In genomic region chr15:45205192-45205591, GRCh38 we compare ENCODE assay signal across 8 cellular contexts. TPM values are rescaled to one million over a fixed set of nuclear protein-coding genes. Genes with fewer than 3 reads are reported as not detected.
DNase-seq lines count a peak whose midpoint lies in the region; ATAC-seq and TF ChIP-seq lines count a peak whose summit lies in the region.

No MANE protein-coding gene starts in this region.

- peaks cover 7% of the 10 kb centered on the region for H3K4me1 ChIP-seq in OCI-LY1 (ENCODE audit: insufficient read depth, low read length, severe bottlenecking)

- no peaks in the 10 kb centered on the region for H3K9me3 Mint-ChIP-seq in activated T-cell treated with anti-CD3 and anti-CD28 coated beads, Interleukin-2, amount 50 U/mL, for 72 hours

- DNase-seq in DMS53 treated with DMSO at 0.1 percent for 48 hours (lab: John Stamatoyannopoulos, UW; ENCODE audit: unreplicated experiment) (peak; percentile 62), HS-27A (ENCODE audit: low read depth) (peak; percentile 24), foreskin fibroblast (peak; percentile 50 to 85), retina (peak; percentile 50)
- peak; percentile 78 to 83 for DNase-seq in activated T-cell treated with anti-CD3 and anti-CD28 coated beads, Interleukin-2, amount 50 U/mL, for 72 hours

- no peaks in the 10 kb centered on the region for H3K36me3 ChIP-seq in OCI-LY1 (ENCODE audit: insufficient read depth, low read length)

- H3K79me2 ChIP-seq in OCI-LY1 (ENCODE audit: insufficient read depth, low read length) = no peaks in the 10 kb centered on the region

- H3K27ac ChIP-seq in OCI-LY1 (ENCODE audit: low read depth, low read length, poor library complexity, severe bottlenecking) = no peak overlapping the region

- H3K4me3 Mint-ChIP-seq in activated T-cell treated with anti-CD3 and anti-CD28 coated beads, Interleukin-2, amount 50 U/mL, for 72 hours = no peak overlapping the region

- TF ChIP-seq CTCF in OCI-LY1 (IDR thresholded peaks at IDR 0.05; ENCODE audit: low read length) (peak; percentile 89), foreskin fibroblast (IDR thresholded peaks at IDR 0.05; ENCODE audit: low read depth, low read length) (peak; percentile 78)

- H3K27me3 ChIP-seq in OCI-LY1 (ENCODE audit: insufficient read depth, low read length) = no peaks in the 10 kb centered on the region

- H3K4me1 Mint-ChIP-seq in activated T-cell treated with anti-CD3 and anti-CD28 coated beads, Interleukin-2, amount 50 U/mL, for 72 hours (ENCODE audit: low read depth) = peaks cover 9% of the 10 kb centered on the region

- no peak overlapping the region for H3K4me3 ChIP-seq in OCI-LY1 (ENCODE audit: low read depth, low read length, poor library complexity, severe bottlenecking)
- no peak overlapping the region for H3K4me3 ChIP-seq in foreskin fibroblast (ENCODE audit: low read depth in 1 of 2, low read length in 2 of 2)

- ATAC-seq in activated T-cell treated with anti-CD3 and anti-CD28 coated beads, Interleukin-2, amount 50 U/mL, for 72 hours (replicated peaks in 1 of 2) = peak; percentile 52
- ATAC-seq in GM21529 (IDR thresholded peaks at IDR 0.05; ENCODE audit: unreplicated experiment) (no peak), GM19395 (IDR thresholded peaks at IDR 0.05; ENCODE audit: unreplicated experiment) (no peak)

- no peaks in the 10 kb centered on the region for H3K9me3 ChIP-seq in OCI-LY1 (ENCODE audit: low read length)

- no peaks in the 10 kb centered on the region for H4K20me1 ChIP-seq in OCI-LY1 (ENCODE audit: insufficient read depth, low read length)

- H3K36me3 Mint-ChIP-seq in activated T-cell treated with anti-CD3 and anti-CD28 coated beads, Interleukin-2, amount 50 U/mL, for 72 hours (ENCODE audit: insufficient read depth in 2 of 2) = no peaks in the 10 kb centered on the region

- H3K9me2 ChIP-seq in OCI-LY1 (ENCODE audit: low read depth, low read length) = no peaks in the 10 kb centered on the region

- no peak overlapping the region for H3K27ac Mint-ChIP-seq in activated T-cell treated with anti-CD3 and anti-CD28 coated beads, Interleukin-2, amount 50 U/mL, for 72 hours

- no peaks in the 10 kb centered on the region for H3F3A ChIP-seq in OCI-LY1 (ENCODE audit: insufficient read depth, low read length)

- H3K9ac ChIP-seq in OCI-LY1 (ENCODE audit: low read length) = no peak overlapping the region

- H3K27me3 Mint-ChIP-seq in activated T-cell treated with anti-CD3 and anti-CD28 coated beads, Interleukin-2, amount 50 U/mL, for 72 hours (ENCODE audit: low read depth) = peaks cover 19% of the 10 kb centered on the region

- no peak overlapping the region for H2AFZ ChIP-seq in OCI-LY1 (ENCODE audit: low read length)

- H3K4me2 ChIP-seq in OCI-LY1 (ENCODE audit: low read length) = no peak overlapping the region

RNA-seq across cellular contexts. Expression of gene SHF, which starts 17.4 kb away (rescaled TPM):
- total RNA-seq in activated T-cell treated with anti-CD3 and anti-CD28 coated beads, Interleukin-2, amount 50 U/mL, for 72 hours = 10 to 100 TPM; 11.7 to 16.8 TPM

RNA-seq across cellular contexts. Expression of gene SLC28A2, which starts 46.8 kb away (rescaled TPM):
- total RNA-seq in activated T-cell treated with anti-CD3 and anti-CD28 coated beads, Interleukin-2, amount 50 U/mL, for 72 hours = not detected

Comparison
In these comparisons a context has a peak if more than half of its experiments do, and no peak if none do; other contexts are left out.
1. DNase-seq: peak in every context shown above with its lines; median percentile 80 in activated T-cell treated with anti-CD3 and anti-CD28 coated beads, Interleukin-2, amount 50 U/mL, for 72 hours; 68 in foreskin fibroblast; 62 in DMS53 treated with DMSO at 0.1 percent for 48 hours; 50 in retina; 24 in HS-27A.
2. ATAC-seq: peak in activated T-cell treated with anti-CD3 and anti-CD28 coated beads, Interleukin-2, amount 50 U/mL, for 72 hours (2 of 2); none in GM21529 (single experiment) and GM19395 (single experiment).